In genomic region chr14:28375295-28375694, GRCh38 we compare ENCODE assay signal across 9 cellular contexts.
DNase-seq lines count a peak whose midpoint lies in the region; ATAC-seq and TF ChIP-seq lines count a peak whose summit lies in the region.
"Had no signal": no experiment of that assay in that cellular context is flagged by ENCODE, and none has a peak within 500 bp of the region (broad histone marks: within the 10 kb centered on the region; RNA-seq: fewer than 3 reads in every experiment).

No MANE protein-coding gene starts in this region.

- TF ChIP-seq POLR2A in testis (IDR thresholded peaks at IDR 0.05), result no peak

- DNase-seq in NCI-H748 (lab: John Stamatoyannopoulos, UW; ENCODE audit: unreplicated experiment) (peak; percentile 37), NCI-H748 treated with DMSO at 0.1 percent for 48 hours (lab: John Stamatoyannopoulos, UW) (no peak), RWPE2 (ENCODE audit: low spot score) (no peak), fibroblast of peridontal ligament (ENCODE audit: extremely low read depth) (peak; percentile 46), testis (peak; percentile 44)
- DNase-seq in activated CD4-positive, alpha-beta T cell treated with anti-CD3 and anti-CD28 coated beads for 36 hours, result no peak
- DNase-seq in activated CD8-positive, alpha-beta memory T cell treated with anti-CD3 and anti-CD28 coated beads, Interleukin-2, amount 10 ng/mL, durations not matched to agents 7 days and 5 days, result no peak

- no peaks in the 10 kb centered on the region for H3K27me3 Mint-ChIP-seq in activated CD4-positive, alpha-beta T cell treated with anti-CD3 and anti-CD28 coated beads for 36 hours
- no peaks in the 10 kb centered on the region for H3K27me3 Mint-ChIP-seq in activated CD8-positive, alpha-beta memory T cell treated with anti-CD3 and anti-CD28 coated beads, Interleukin-2, amount 10 ng/mL, durations not matched to agents 7 days and 5 days

- no peak overlapping the region for H3K4me3 Mint-ChIP-seq in activated CD4-positive, alpha-beta T cell treated with anti-CD3 and anti-CD28 coated beads for 36 hours
- H3K4me3 Mint-ChIP-seq in activated CD8-positive, alpha-beta memory T cell treated with anti-CD3 and anti-CD28 coated beads, Interleukin-2, amount 10 ng/mL, durations not matched to agents 7 days and 5 days, result no peak overlapping the region

- CTCF ChIA-PET in activated CD4-positive, alpha-beta T cell treated with anti-CD3 and anti-CD28 coated beads for 36 hours (lab: Charles Lee), result no interaction called here
- CTCF ChIA-PET in activated CD8-positive, alpha-beta memory T cell treated with anti-CD3 and anti-CD28 coated beads, Interleukin-2, amount 10 ng/mL, durations not matched to agents 7 days and 5 days (lab: Charles Lee), result no interaction called here

- H3K27ac Mint-ChIP-seq in activated CD4-positive, alpha-beta T cell treated with anti-CD3 and anti-CD28 coated beads for 36 hours, result no peak overlapping the region
- H3K27ac Mint-ChIP-seq in activated CD8-positive, alpha-beta memory T cell treated with anti-CD3 and anti-CD28 coated beads, Interleukin-2, amount 10 ng/mL, durations not matched to agents 7 days and 5 days, result no peak overlapping the region

- TF ChIP-seq CTCF in RWPE2 (IDR thresholded peaks at IDR 0.05; ENCODE audit: poor library complexity, severe bottlenecking), result peak; percentile 70
- TF ChIP-seq CTCF in testis (IDR thresholded peaks at IDR 0.05), result peak in 1 of 3 experiments; percentile 17

- intact Hi-C loops in testis (cut with DNase I; ENCODE audit: low total_unique reads), result no loop called here
- intact Hi-C loops in activated CD4-positive, alpha-beta T cell treated with anti-CD3 and anti-CD28 coated beads for 36 hours (cut with DNase I, micrococcal nuclease), result no loop called here

- H3K4me1 Mint-ChIP-seq in activated CD4-positive, alpha-beta T cell treated with anti-CD3 and anti-CD28 coated beads for 36 hours, result no peaks in the 10 kb centered on the region
- H3K4me1 Mint-ChIP-seq in activated CD8-positive, alpha-beta memory T cell treated with anti-CD3 and anti-CD28 coated beads, Interleukin-2, amount 10 ng/mL, durations not matched to agents 7 days and 5 days, result no peaks in the 10 kb centered on the region

- H3K4me3 ChIP-seq in RWPE2 (ENCODE audit: severe bottlenecking), result no peak overlapping the region
- no peak overlapping the region for H3K4me3 ChIP-seq in testis
- H3K4me3 ChIP-seq: BLaER1 treated with 17β-estradiol and CSF1 and Interleukin-3, amounts not matched to agents 10 nM and 100 nM had no signal

- no peaks in the 10 kb centered on the region for H3K27me3 ChIP-seq in RWPE2 (ENCODE audit: insufficient read depth, poor library complexity, severe bottlenecking)
- no peaks in the 10 kb centered on the region for H3K27me3 ChIP-seq in testis
- H3K27me3 ChIP-seq: BLaER1 treated with 17β-estradiol and CSF1 and Interleukin-3, amounts not matched to agents 10 nM and 100 nM had no signal

- 0 out of 3 replicates have a peak, but pooled peaks have one; percentile 44 for ATAC-seq in RWPE2 (ENCODE audit: low read depth)
- no peak for ATAC-seq in activated CD4-positive, alpha-beta T cell treated with anti-CD3 and anti-CD28 coated beads for 36 hours
- no peak for ATAC-seq in activated CD8-positive, alpha-beta memory T cell treated with anti-CD3 and anti-CD28 coated beads, Interleukin-2, amount 10 ng/mL, durations not matched to agents 7 days and 5 days
- ATAC-seq in HG03097 (IDR thresholded peaks at IDR 0.05; ENCODE audit: low FRiP score, unreplicated experiment), result no peak

- no peaks in the 10 kb centered on the region for H3K36me3 ChIP-seq in RWPE2 (ENCODE audit: low read depth)
- H3K36me3 ChIP-seq in testis (ENCODE audit: low read depth, missing control alignments), result no peaks in the 10 kb centered on the region
- H3K36me3 ChIP-seq: BLaER1 treated with 17β-estradiol and CSF1 and Interleukin-3, amounts not matched to agents 10 nM and 100 nM had no signal

- POLR2A ChIA-PET in activated CD4-positive, alpha-beta T cell treated with anti-CD3 and anti-CD28 coated beads for 36 hours (lab: Charles Lee), result interaction anchor here (0.6 kb wide), 1 partner anchor 177 kb away, joined by 3 read pairs; no protein-coding TSS in a partner anchor

- H3K36me3 Mint-ChIP-seq in activated CD4-positive, alpha-beta T cell treated with anti-CD3 and anti-CD28 coated beads for 36 hours (ENCODE audit: low read depth), result no peaks in the 10 kb centered on the region
- no peaks in the 10 kb centered on the region for H3K36me3 Mint-ChIP-seq in activated CD8-positive, alpha-beta memory T cell treated with anti-CD3 and anti-CD28 coated beads, Interleukin-2, amount 10 ng/mL, durations not matched to agents 7 days and 5 days

- H3K27ac ChIP-seq in RWPE2 (ENCODE audit: poor library complexity, severe bottlenecking), result no peak overlapping the region
- no peak overlapping the region for H3K27ac ChIP-seq in testis
- H3K27ac ChIP-seq: BLaER1 treated with 17β-estradiol and CSF1 and Interleukin-3, amounts not matched to agents 10 nM and 100 nM had no signal

- H3K9me3 ChIP-seq in RWPE2 (ENCODE audit: severe bottlenecking), result no peaks in the 10 kb centered on the region
- no peaks in the 10 kb centered on the region for H3K9me3 ChIP-seq in testis
- H3K9me3 ChIP-seq: BLaER1 treated with 17β-estradiol and CSF1 and Interleukin-3, amounts not matched to agents 10 nM and 100 nM had no signal

- H3K9me3 Mint-ChIP-seq in activated CD4-positive, alpha-beta T cell treated with anti-CD3 and anti-CD28 coated beads for 36 hours (ENCODE audit: low read depth), result peaks cover 6% of the 10 kb centered on the region
- H3K9me3 Mint-ChIP-seq in activated CD8-positive, alpha-beta memory T cell treated with anti-CD3 and anti-CD28 coated beads, Interleukin-2, amount 10 ng/mL, durations not matched to agents 7 days and 5 days (ENCODE audit: low read depth), result peaks cover 4% of the 10 kb centered on the region

- H3K4me1 ChIP-seq in RWPE2 (ENCODE audit: insufficient read depth, poor library complexity, severe bottlenecking), result peaks cover 3% of the 10 kb centered on the region
- no peaks in the 10 kb centered on the region for H3K4me1 ChIP-seq in testis

Comparison
In these comparisons a context has a peak if more than half of its experiments do, and no peak if none do; other contexts are left out.
1. DNase-seq: peak in NCI-H748 (single experiment), fibroblast of peridontal ligament (single experiment) and testis (single experiment); none in NCI-H748 treated with DMSO at 0.1 percent for 48 hours (single experiment), RWPE2 (single experiment), activated CD4-positive, alpha-beta T cell treated with anti-CD3 and anti-CD28 coated beads for 36 hours (single experiment) and activated CD8-positive, alpha-beta memory T cell treated with anti-CD3 and anti-CD28 coated beads, Interleukin-2, amount 10 ng/mL, durations not matched to agents 7 days and 5 days (single experiment).